ENCODE assay signal across 15 cellular contexts in the genomic region with DNA sequence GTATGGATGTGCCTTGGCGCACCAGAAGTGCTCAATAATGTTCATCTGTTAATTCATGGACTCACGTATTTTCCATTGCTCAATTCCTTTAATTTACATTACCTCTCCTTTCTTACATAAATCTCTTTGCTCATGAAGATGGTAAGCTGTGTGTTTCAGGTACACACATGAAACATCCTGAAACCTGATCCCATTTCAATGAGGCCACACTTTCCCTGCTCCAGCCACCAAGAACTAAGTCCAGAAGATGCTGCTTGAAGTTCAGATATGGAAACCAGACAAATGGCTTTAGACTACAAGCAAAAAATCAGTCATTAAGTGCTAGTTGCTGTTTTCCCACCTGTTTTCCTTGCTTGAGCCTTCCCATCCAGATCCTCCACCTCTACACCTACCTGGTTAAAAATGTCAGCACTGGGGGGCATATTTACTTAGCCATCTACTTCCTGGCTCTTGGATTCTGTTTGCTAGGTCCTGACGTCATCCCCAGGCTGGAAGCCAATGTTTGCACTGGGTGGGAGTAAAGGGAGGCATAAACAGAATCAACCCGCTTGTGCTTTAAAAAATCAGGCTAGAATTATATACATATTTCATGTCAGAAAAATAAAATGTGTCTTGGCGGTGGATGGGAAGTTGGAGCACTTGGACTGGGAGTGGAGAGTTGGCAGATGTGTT.
A peak's percentile ranks its signal among the peaks of the same experiment; 100 is the strongest.
DNase-seq lines count a peak whose midpoint lies in the region; ATAC-seq and TF ChIP-seq lines count a peak whose summit lies in the region.
"Had no signal": no experiment of that assay in that cellular context is flagged by ENCODE, and none has a peak within 500 bp of the region (broad histone marks: within the 10 kb centered on the region; RNA-seq: fewer than 3 reads in every experiment).

No MANE protein-coding gene starts in this region.

- peaks cover 10 to 31% (median 24%) of the 10 kb centered on the region in 4 donors for H3K4me1 ChIP-seq in stomach
- H3K4me1 ChIP-seq: foreskin keratinocyte had no signal

- no peak for TF ChIP-seq POLR2A in stomach (IDR thresholded peaks at IDR 0.05)

- no peak overlapping the region for H3K4me3 ChIP-seq in stomach
- H3K4me3 ChIP-seq: psoas muscle had no signal

- no peaks in the 10 kb centered on the region for H3K36me3 ChIP-seq in stomach

- no peaks in the 10 kb centered on the region for H3K27me3 ChIP-seq in stomach
- H3K27me3 ChIP-seq: foreskin keratinocyte had no signal

- 47 to 57% (median 55%) methylated on average over 5 of the region's 5 CpGs for WGBS in stomach, 5 donors

- TF ChIP-seq CTCF in stomach (IDR thresholded peaks at IDR 0.05): no peak

- ATAC-seq in left ventricle myocardium superior (no peak), GM18909 (IDR thresholded peaks at IDR 0.05; ENCODE audit: poor library complexity, unreplicated experiment) (no peak)
- ATAC-seq: foreskin keratinocyte, psoas muscle, T-cell had no signal

- peak overlapping the region in 2 of 5 donors; percentile 8 to 24 for H3K27ac ChIP-seq in stomach
- H3K27ac ChIP-seq: foreskin keratinocyte, psoas muscle had no signal

- TF ChIP-seq EP300 in stomach (IDR thresholded peaks at IDR 0.05): no peak

- intact Hi-C loops in left ventricle myocardium superior (cut with micrococcal nuclease) (no loop called here), stomach (cut with DNase I; ENCODE audit: low total_unique reads) (no loop called here)

- DNase-seq in NCI-H1417 (lab: John Stamatoyannopoulos, UW) (peak in 2 of 3 experiments; percentile 42 to 75), NCI-H1417 treated with DMSO at 0.1 percent for 48 hours (lab: John Stamatoyannopoulos, UW) (no peak), NCI-H446 treated with DMSO at 0.1 percent for 48 hours (lab: John Stamatoyannopoulos, UW) (peak; percentile 3), left ventricle myocardium superior (peak; percentile 52), stomach (peak; percentile 89), GDM1 (lab: John Stamatoyannopoulos, UW) (no peak)
- no peak for DNase-seq in effector CD4-positive, alpha-beta T cell
- DNase-seq: activated CD4-positive, alpha-beta T cell treated with anti-CD3 and anti-CD28 coated beads, Interleukin-2, amount 50 U/mL, for 4 hours; activated naive CD4-positive, alpha-beta T cell treated with anti-CD3 and anti-CD28 coated beads, Interleukin-2, amount 50 U/mL, for 16 hours; DMS79 treated with DMSO at 0.1 percent for 48 hours; foreskin keratinocyte; psoas muscle; stimulated activated CD4-positive, alpha-beta T cell treated with anti-CD3 and anti-CD28 coated beads, Interleukin-4, amount 100 ng/mL, for 24 hours; T-cell had no signal

- H3K9me3 ChIP-seq in stomach: no peaks in the 10 kb centered on the region
- H3K9me3 ChIP-seq: psoas muscle had no signal

Comparison
In these comparisons a context has a peak if more than half of its experiments do, and no peak if none do; other contexts are left out.
1. DNase-seq: peak in NCI-H1417 (2 of 3), NCI-H446 treated with DMSO at 0.1 percent for 48 hours (single experiment), left ventricle myocardium superior (single experiment) and stomach (single experiment); none in NCI-H1417 treated with DMSO at 0.1 percent for 48 hours (single experiment), GDM1 (single experiment) and effector CD4-positive, alpha-beta T cell (single experiment).